14 cellular contexts compared by ENCODE assay signal in genomic region chr7:2958416-2959342, GRCh38.
A peak's percentile ranks its signal among the peaks of the same experiment; 100 is the strongest.
DNase-seq lines count a peak whose midpoint lies in the region; ATAC-seq and TF ChIP-seq lines count a peak whose summit lies in the region.
"Had no signal": no experiment of that assay in that cellular context is flagged by ENCODE, and none has a peak within 500 bp of the region (broad histone marks: within the 10 kb centered on the region; RNA-seq: fewer than 3 reads in every experiment).

No MANE protein-coding gene starts in this region.

- no peaks in the 10 kb centered on the region for H3K27me3 Mint-ChIP-seq in CD4-positive, CD25-positive, alpha-beta regulatory T cell
- no peaks in the 10 kb centered on the region for H3K27me3 Mint-ChIP-seq in activated naive CD8-positive, alpha-beta T cell treated with anti-CD3 and anti-CD28 coated beads for 36 hours
- H3K27me3 Mint-ChIP-seq in neural progenitor cell (ENCODE audit: insufficient read depth, low read depth), result peaks cover 5% of the 10 kb centered on the region
- H3K27me3 Mint-ChIP-seq in glutamatergic neuron (ENCODE audit: unreplicated experiment), result no peaks in the 10 kb centered on the region

- peaks cover 30% of the 10 kb centered on the region for H3K4me1 ChIP-seq in CD4-positive, CD25-positive, alpha-beta regulatory T cell (ENCODE audit: control insufficient read depth, insufficient read depth, low read length, poor library complexity, severe bottlenecking)
- H3K4me1 ChIP-seq in neural progenitor cell, result peaks cover 7% of the 10 kb centered on the region
- H3K4me1 ChIP-seq: ascending aorta, uterus had no signal

- no peaks in the 10 kb centered on the region for H4K20me1 ChIP-seq in neural progenitor cell (ENCODE audit: low read depth)

- H3K4me3 ChIP-seq in CD4-positive, CD25-positive, alpha-beta regulatory T cell (ENCODE audit: low read depth, low read length), result no peak overlapping the region
- no peak overlapping the region for H3K4me3 ChIP-seq in neural progenitor cell
- H3K4me3 ChIP-seq: ascending aorta, uterus had no signal

- H3K9ac ChIP-seq in neural progenitor cell, result no peak overlapping the region

- no peaks in the 10 kb centered on the region for H3F3A ChIP-seq in neural progenitor cell (ENCODE audit: low read depth)

- no peak overlapping the region for H3K4me2 ChIP-seq in neural progenitor cell

- ATAC-seq in CD4-positive, CD25-positive, alpha-beta regulatory T cell (ENCODE audit: low read depth in 2 of 2), result no peak
- ATAC-seq in GM19023 (IDR thresholded peaks at IDR 0.05; ENCODE audit: unreplicated experiment), result no peak
- ATAC-seq in Right ventricle myocardium inferior, result no peak

- peak overlapping the region; percentile 18 to 89 (median 76) for H3K27ac Mint-ChIP-seq in CD4-positive, CD25-positive, alpha-beta regulatory T cell
- H3K27ac Mint-ChIP-seq in activated naive CD8-positive, alpha-beta T cell treated with anti-CD3 and anti-CD28 coated beads for 36 hours, result peak overlapping the region; percentile 88
- peak overlapping the region; percentile 4 for H3K27ac Mint-ChIP-seq in neural progenitor cell
- no peak overlapping the region for H3K27ac Mint-ChIP-seq in glutamatergic neuron (ENCODE audit: unreplicated experiment)

- H3K36me3 ChIP-seq in CD4-positive, CD25-positive, alpha-beta regulatory T cell (ENCODE audit: control insufficient read depth, insufficient read depth, low read length), result peaks cover 52% of the 10 kb centered on the region
- peaks cover 29% of the 10 kb centered on the region; the same call in 1 of the 2 replicates for H3K36me3 ChIP-seq in KOPT-K1 (ENCODE audit: insufficient read depth, low read length)
- no peaks in the 10 kb centered on the region for H3K36me3 ChIP-seq in neural progenitor cell
- H3K36me3 ChIP-seq: ascending aorta, uterus had no signal

- no peak overlapping the region for H3K27ac ChIP-seq in CD4-positive, CD25-positive, alpha-beta regulatory T cell (ENCODE audit: insufficient read depth, low read length, poor library complexity, severe bottlenecking)
- H3K27ac ChIP-seq in KOPT-K1 (ENCODE audit: low read depth, low read length, poor library complexity, severe bottlenecking) (peak overlapping the region; percentile 37), neural progenitor cell (no peak overlapping the region)
- H3K27ac ChIP-seq: ascending aorta, uterus had no signal

- H3K27me3 ChIP-seq in CD4-positive, CD25-positive, alpha-beta regulatory T cell (ENCODE audit: control insufficient read depth, insufficient read depth, low read length), result no peaks in the 10 kb centered on the region
- no peaks in the 10 kb centered on the region for H3K27me3 ChIP-seq in neural progenitor cell
- H3K27me3 ChIP-seq: ascending aorta, uterus had no signal

- H3K79me2 ChIP-seq in neural progenitor cell (ENCODE audit: low read depth), result no peaks in the 10 kb centered on the region

- H3K36me3 Mint-ChIP-seq in CD4-positive, CD25-positive, alpha-beta regulatory T cell, result peaks cover 14% of the 10 kb centered on the region
- peaks cover 82% of the 10 kb centered on the region for H3K36me3 Mint-ChIP-seq in activated naive CD8-positive, alpha-beta T cell treated with anti-CD3 and anti-CD28 coated beads for 36 hours
- H3K36me3 Mint-ChIP-seq in neural progenitor cell, result no peaks in the 10 kb centered on the region
- no peaks in the 10 kb centered on the region for H3K36me3 Mint-ChIP-seq in glutamatergic neuron (ENCODE audit: unreplicated experiment)

- no peak for DNase-seq in CD4-positive, CD25-positive, alpha-beta regulatory T cell
- DNase-seq in activated naive CD8-positive, alpha-beta T cell treated with anti-CD3 and anti-CD28 coated beads for 36 hours, result no peak
- DNase-seq in neural progenitor cell (ENCODE audit: low spot score) (no peak), Right ventricle myocardium inferior (ENCODE audit: missing footprints) (no peak), glutamatergic neuron (no peak)
- DNase-seq: cortex of kidney; DMS79 treated with DMSO at 0.1 percent for 48 hours; NCI-H1092; SHP77 treated with DMSO at 0.1 percent for 48 hours; stimulated activated naive CD4-positive, alpha-beta T cell; uterus had no signal

- intact Hi-C loops in Right ventricle myocardium inferior (cut with DNase I), result no loop called here

- peaks cover 17 to 55% (median 41%) of the 10 kb centered on the region in 4 donors for H3K4me1 Mint-ChIP-seq in CD4-positive, CD25-positive, alpha-beta regulatory T cell
- peaks cover 68% of the 10 kb centered on the region for H3K4me1 Mint-ChIP-seq in activated naive CD8-positive, alpha-beta T cell treated with anti-CD3 and anti-CD28 coated beads for 36 hours
- H3K4me1 Mint-ChIP-seq in neural progenitor cell (peaks cover 4% of the 10 kb centered on the region), glutamatergic neuron (ENCODE audit: low read depth, unreplicated experiment) (peaks cover 2% of the 10 kb centered on the region)

- peak overlapping the region in 1 of 4 donors; percentile 19 for H3K4me3 Mint-ChIP-seq in CD4-positive, CD25-positive, alpha-beta regulatory T cell
- H3K4me3 Mint-ChIP-seq in activated naive CD8-positive, alpha-beta T cell treated with anti-CD3 and anti-CD28 coated beads for 36 hours, result no peak overlapping the region
- H3K4me3 Mint-ChIP-seq in neural progenitor cell, result no peak overlapping the region
- H3K4me3 Mint-ChIP-seq in glutamatergic neuron (ENCODE audit: unreplicated experiment), result no peak overlapping the region

- peaks cover 0 to 2% (median 0%) of the 10 kb centered on the region in 7 donors for H3K9me3 Mint-ChIP-seq in CD4-positive, CD25-positive, alpha-beta regulatory T cell
- no peaks in the 10 kb centered on the region for H3K9me3 Mint-ChIP-seq in activated naive CD8-positive, alpha-beta T cell treated with anti-CD3 and anti-CD28 coated beads for 36 hours
- peaks cover 11% of the 10 kb centered on the region for H3K9me3 Mint-ChIP-seq in neural progenitor cell
- H3K9me3 Mint-ChIP-seq in glutamatergic neuron (ENCODE audit: unreplicated experiment), result peaks cover 1% of the 10 kb centered on the region

- H2AFZ ChIP-seq in neural progenitor cell (replicated peaks), result no peak overlapping the region

- no peaks in the 10 kb centered on the region for H3K9me3 ChIP-seq in CD4-positive, CD25-positive, alpha-beta regulatory T cell (ENCODE audit: control insufficient read depth in 2 of 2, low read length in 2 of 2)
- H3K9me3 ChIP-seq in KOPT-K1 (ENCODE audit: insufficient read depth, low read length, poor library complexity, severe bottlenecking) (no peaks in the 10 kb centered on the region), neural progenitor cell (ENCODE audit: low read depth) (no peaks in the 10 kb centered on the region)
- H3K9me3 ChIP-seq: ascending aorta, uterus had no signal

- no peak for TF ChIP-seq CTCF in neural progenitor cell (IDR thresholded peaks at IDR 0.05)
- no peak for TF ChIP-seq CTCF in glutamatergic neuron (IDR thresholded peaks at IDR 0.05; ENCODE audit: partially characterized antibody, unreplicated experiment)
